ENCODE assay signal across 8 cellular contexts in the genomic region with DNA sequence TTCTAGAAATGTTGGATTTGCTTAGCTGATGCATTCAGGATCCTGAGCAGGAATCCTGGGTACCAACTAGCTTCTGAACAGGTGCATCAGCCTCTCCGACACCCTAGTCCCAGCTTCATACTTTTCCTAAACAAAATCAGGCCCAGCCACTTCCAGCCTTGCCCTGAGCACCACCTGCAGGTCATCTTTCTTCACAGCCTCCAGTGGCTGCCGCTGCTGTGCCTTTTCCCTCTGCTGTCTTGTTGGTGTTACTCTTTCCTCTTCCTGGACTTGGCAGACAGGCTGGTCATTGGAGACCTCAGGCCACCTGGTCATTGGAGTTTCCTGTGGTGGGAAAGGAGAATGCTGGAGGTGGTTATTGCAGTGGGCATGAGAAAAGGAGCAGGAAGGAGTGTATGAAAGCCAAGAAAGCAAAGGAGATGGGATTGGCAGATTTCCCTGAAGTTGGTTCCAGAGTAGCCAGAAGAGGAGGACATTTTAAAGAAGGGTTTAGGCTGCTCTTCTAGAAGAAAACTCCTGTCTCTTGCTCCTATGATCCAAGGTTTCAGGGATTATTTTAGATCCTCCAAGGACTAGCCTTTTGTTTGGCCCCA. TPM values are rescaled to one million over a fixed set of nuclear protein-coding genes. Genes with fewer than 3 reads are reported as not detected.
DNase-seq lines count a peak whose midpoint lies in the region; ATAC-seq lines count a peak whose summit lies in the region.

No MANE protein-coding gene starts in this region.

- no peak for ATAC-seq in GM18502 (IDR thresholded peaks at IDR 0.05; ENCODE audit: poor library complexity, unreplicated experiment)

- peak; percentile 24 for DNase-seq in SIG-M5 treated with dmso at 0.1 percent for 504 hours (lab: John Stamatoyannopoulos, UW; ENCODE audit: unreplicated experiment)
- no peak for DNase-seq in SIG-M5 (lab: John Stamatoyannopoulos, UW)
- DNase-seq in NCI-H146 (lab: John Stamatoyannopoulos, UW): peak; percentile 7
- peak; percentile 48 for DNase-seq in amniotic epithelial cell (ENCODE audit: low read depth)
- peak; percentile 69 for DNase-seq in iPS-NIHi11 (ENCODE audit: low spot score)
- DNase-seq in ureter (ENCODE audit: low spot score): peak; percentile 45
- DNase-seq in germinal center (ENCODE audit: low spot score): no peak

RNA-seq across cellular contexts. Expression of a gene that starts 48.2 kb away (rescaled TPM):
- 33.0 TPM for total RNA-seq in ureter

Comparison
In these comparisons a context has a peak if more than half of its experiments do, and no peak if none do; other contexts are left out.
1. DNase-seq: peak in SIG-M5 treated with dmso at 0.1 percent for 504 hours (single experiment), NCI-H146 (single experiment), amniotic epithelial cell (single experiment), iPS-NIHi11 (single experiment) and ureter (single experiment); none in SIG-M5 (single experiment) and germinal center (single experiment).